ENCODE assay signal across 21 cellular contexts in genomic region chr10:78540355-78541076, GRCh38.
DNase-seq lines count a peak whose midpoint lies in the region; ATAC-seq, FAIRE-seq and TF ChIP-seq lines count a peak whose summit lies in the region.
"Had no signal": no experiment of that assay in that cellular context is flagged by ENCODE, and none has a peak within 500 bp of the region (broad histone marks: within the 10 kb centered on the region; RNA-seq: fewer than 3 reads in every experiment).

No MANE protein-coding gene starts in this region.

- no peak overlapping the region for H3K4me3 Mint-ChIP-seq in T-helper 1 cell treated with Interleukin-12 subunit alpha and Interleukin-12 subunit beta and Interleukin-4 antibody, amounts not matched to agents 30 μg/mL and 1 μg/mL, for 36 hours
- H3K4me3 Mint-ChIP-seq: activated naive CD8-positive, alpha-beta T cell; activated T-cell treated with anti-CD3 and anti-CD28 coated beads, Interleukin-2, amount 50 U/mL, for 72 hours; dendritic cell treated with granulocyte-macrophage colony-stimulating factor and Interleukin-4, amounts not matched to agents 40 ng/mL and 50 ng/mL, for 4 days had no signal

- H3K27me3 ChIP-seq in bronchial epithelial cell (ENCODE audit: control insufficient read depth, insufficient read depth, low read length) = peaks cover 13% of the 10 kb centered on the region
- H3K27me3 ChIP-seq in upper lobe of left lung = no peaks in the 10 kb centered on the region
- H3K27me3 ChIP-seq: stomach had no signal

- H3K36me3 ChIP-seq in bronchial epithelial cell (ENCODE audit: control insufficient read depth, insufficient read depth, low read length) (no peaks in the 10 kb centered on the region), upper lobe of left lung (no peaks in the 10 kb centered on the region)
- H3K36me3 ChIP-seq: stomach had no signal

- H3K4me3 ChIP-seq in bronchial epithelial cell (ENCODE audit: low read depth, low read length) (no peak overlapping the region), upper lobe of left lung (no peak overlapping the region)
- H3K4me3 ChIP-seq: stomach had no signal

- 85 to 86% methylated on average over 2 of the region's 2 CpGs for WGBS in upper lobe of left lung, 2 donors

- TF ChIP-seq POLR2A in upper lobe of left lung (IDR thresholded peaks at IDR 0.05) = no peak

- no peaks in the 10 kb centered on the region for H3K9me3 Mint-ChIP-seq in T-helper 1 cell treated with Interleukin-12 subunit alpha and Interleukin-12 subunit beta and Interleukin-4 antibody, amounts not matched to agents 30 μg/mL and 1 μg/mL, for 36 hours
- H3K9me3 Mint-ChIP-seq: dendritic cell treated with granulocyte-macrophage colony-stimulating factor and Interleukin-4, amounts not matched to agents 40 ng/mL and 50 ng/mL, for 4 days had no signal

- H3K9me3 ChIP-seq in upper lobe of left lung = no peaks in the 10 kb centered on the region
- H3K9me3 ChIP-seq: stomach had no signal

- ATAC-seq in Right ventricle myocardium inferior (no peak), upper lobe of left lung (ENCODE audit: low FRiP score in 2 of 2) (no peak)
- ATAC-seq: activated CD4-positive, CD25-positive, alpha-beta regulatory T cell treated with anti-CD3 and anti-CD28 coated beads, Interleukin-2, amount 50 U/mL, for 24 hours; activated T-cell treated with anti-CD3 and anti-CD28 coated beads, Interleukin-2, amount 50 U/mL, for 72 hours; SK-N-SH treated with all-trans-retinoic acid at 6 μM for 48 hours had no signal

- FAIRE-seq in bronchial epithelial cell (lab: Jason Lieb, UNC) = no peak
- FAIRE-seq: A204.1, endothelial cell of umbilical vein, frontal cortex, G401.6 had no signal

- peaks cover 17% of the 10 kb centered on the region for H3K4me1 Mint-ChIP-seq in T-helper 1 cell treated with Interleukin-12 subunit alpha and Interleukin-12 subunit beta and Interleukin-4 antibody, amounts not matched to agents 30 μg/mL and 1 μg/mL, for 36 hours (ENCODE audit: low read depth)

- no peak overlapping the region for H3K27ac ChIP-seq in upper lobe of left lung

- H3K27me3 Mint-ChIP-seq in T-helper 1 cell treated with Interleukin-12 subunit alpha and Interleukin-12 subunit beta and Interleukin-4 antibody, amounts not matched to agents 30 μg/mL and 1 μg/mL, for 36 hours (ENCODE audit: low read depth) = no peaks in the 10 kb centered on the region

- no peaks in the 10 kb centered on the region for H3K36me3 Mint-ChIP-seq in T-helper 1 cell treated with Interleukin-12 subunit alpha and Interleukin-12 subunit beta and Interleukin-4 antibody, amounts not matched to agents 30 μg/mL and 1 μg/mL, for 36 hours (ENCODE audit: low read depth)
- H3K36me3 Mint-ChIP-seq: activated naive CD8-positive, alpha-beta T cell had no signal

- no peak for TF ChIP-seq EP300 in upper lobe of left lung (IDR thresholded peaks at IDR 0.05)

- TF ChIP-seq CTCF in bronchial epithelial cell (IDR thresholded peaks at IDR 0.05; ENCODE audit: insufficient read depth, low read length, severe bottlenecking) (no peak), upper lobe of left lung (IDR thresholded peaks at IDR 0.05) (no peak)

- intact Hi-C loops in Right ventricle myocardium inferior (cut with DNase I) = no loop called here

- H3K4me1 ChIP-seq in upper lobe of left lung = peaks cover 10 to 25% (median 16%) of the 10 kb centered on the region in 4 donors

- DNase-seq in T-helper 1 cell = no peak
- DNase-seq in NCI-H2196 (lab: John Stamatoyannopoulos, UW; ENCODE audit: unreplicated experiment) = peak; percentile 4
- peak; percentile 9 for DNase-seq in bronchial epithelial cell (ENCODE audit: low read depth)
- DNase-seq in renal cortical epithelial cell (ENCODE audit: low read depth) = peak; percentile 14
- no peak for DNase-seq in Right ventricle myocardium inferior (ENCODE audit: missing footprints)
- no peak for DNase-seq in OCI-M2 (lab: John Stamatoyannopoulos, UW; ENCODE audit: unreplicated experiment)
- no peak for DNase-seq in upper lobe of left lung
- DNase-seq: activated T-cell treated with anti-CD3 and anti-CD28 coated beads, Interleukin-2, amount 50 U/mL, for 72 hours; NCI-H1417 treated with DMSO at 0.1 percent for 48 hours; NCI-H345; nucleus accumbens; stomach had no signal

- peak overlapping the region; percentile 28 for H3K27ac Mint-ChIP-seq in T-helper 1 cell treated with Interleukin-12 subunit alpha and Interleukin-12 subunit beta and Interleukin-4 antibody, amounts not matched to agents 30 μg/mL and 1 μg/mL, for 36 hours
- H3K27ac Mint-ChIP-seq: activated naive CD8-positive, alpha-beta T cell; activated T-cell treated with anti-CD3 and anti-CD28 coated beads, Interleukin-2, amount 50 U/mL, for 72 hours; dendritic cell treated with granulocyte-macrophage colony-stimulating factor and Interleukin-4, amounts not matched to agents 40 ng/mL and 50 ng/mL, for 4 days had no signal

Comparison
In these comparisons a context has a peak if more than half of its experiments do, and no peak if none do; other contexts are left out.
1. DNase-seq: peak in NCI-H2196 (single experiment), bronchial epithelial cell (single experiment) and renal cortical epithelial cell (single experiment); none in T-helper 1 cell (0 of 5), Right ventricle myocardium inferior (single experiment), OCI-M2 (single experiment) and upper lobe of left lung (0 of 2).